In the genomic region with DNA sequence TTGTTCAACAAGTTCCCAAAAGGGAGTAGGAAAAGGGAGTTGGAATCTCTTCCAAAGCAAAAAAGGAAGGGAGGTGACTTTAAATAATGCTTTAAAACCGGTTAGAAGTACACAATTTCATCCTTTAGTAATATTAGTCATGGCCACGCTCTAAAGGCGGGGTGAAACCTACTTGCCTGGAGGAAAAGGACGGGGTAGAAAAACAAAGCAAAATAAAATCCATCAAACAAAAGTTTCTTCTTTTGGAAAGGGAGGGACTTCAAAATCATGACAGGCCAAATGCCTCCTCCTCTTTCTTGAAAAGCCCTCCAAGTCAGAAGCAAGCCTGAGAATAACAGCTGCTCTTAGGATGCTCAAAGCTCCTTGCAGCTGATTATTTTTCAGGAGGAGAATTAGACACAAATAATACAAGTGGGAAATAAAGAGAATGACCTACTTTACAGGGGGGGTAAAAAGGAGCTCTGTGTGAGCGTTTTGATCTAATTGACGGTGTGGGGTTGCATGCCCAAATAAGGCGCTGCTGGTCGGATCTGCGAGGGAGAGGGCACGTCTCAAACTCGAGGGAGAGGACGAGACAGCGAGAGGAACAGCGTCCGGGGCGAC, we compare ENCODE assay signal across 9 cellular contexts. TPM values are rescaled to one million over a fixed set of nuclear protein-coding genes. Genes with fewer than 3 reads are reported as not detected.
DNase-seq lines count a peak whose midpoint lies in the region; ATAC-seq and TF ChIP-seq lines count a peak whose summit lies in the region.
"Had no signal": no experiment of that assay in that cellular context is flagged by ENCODE, and none has a peak within 500 bp of the region (broad histone marks: within the 10 kb centered on the region; RNA-seq: fewer than 3 reads in every experiment).

No MANE protein-coding gene starts in this region.

- no peaks in the 10 kb centered on the region for H3K36me3 Mint-ChIP-seq in T-helper 2 cell treated with Interferon-gamma antibody and Interleukin-4, amounts not matched to agents 5 μg/mL and 100 μg/mL, for 36 hours (ENCODE audit: low read depth)
- H3K36me3 Mint-ChIP-seq: naive B cell had no signal

- no peaks in the 10 kb centered on the region for H3K9me3 ChIP-seq in liver (ENCODE audit: control insufficient read depth in 4 of 4, low read length in 3 of 4)
- no peaks in the 10 kb centered on the region for H3K9me3 ChIP-seq in thoracic aorta

- TF ChIP-seq RAD21 in liver (IDR thresholded peaks at IDR 0.05): no peak

- no peaks in the 10 kb centered on the region for H3K9me3 Mint-ChIP-seq in T-helper 2 cell treated with Interferon-gamma antibody and Interleukin-4, amounts not matched to agents 5 μg/mL and 100 μg/mL, for 36 hours

- no peak for DNase-seq in T-helper 2 cell treated with Interferon-gamma antibody and Interleukin-4, amounts not matched to agents 5 μg/mL and 100 μg/mL, for 36 hours (ENCODE audit: low spot score)
- DNase-seq in T-helper 2 cell (no peak), choroid plexus epithelial cell (ENCODE audit: low read depth) (peak; percentile 67), thoracic aorta (ENCODE audit: low spot score) (no peak), AML-193 (lab: John Stamatoyannopoulos, UW) (no peak)
- no peak for DNase-seq in activated CD4-positive, alpha-beta T cell treated with anti-CD3 and anti-CD28 coated beads, Interleukin-2, amount 50 U/mL, for 4 hours
- DNase-seq: naive B cell had no signal

- no peak for TF ChIP-seq CTCF in choroid plexus epithelial cell (conservative IDR thresholded peaks at IDR 0.05; ENCODE audit: low read depth, low read length)
- no peak for TF ChIP-seq CTCF in liver (IDR thresholded peaks at IDR 0.05; ENCODE audit: low read depth, low read length, missing input control)
- TF ChIP-seq CTCF in thoracic aorta (IDR thresholded peaks at IDR 0.05): no peak

- H3K4me1 ChIP-seq in liver (ENCODE audit: control insufficient read depth in 4 of 4, insufficient read depth in 4 of 4, low read length in 3 of 4) (peaks cover 8 to 28% (median 23%) of the 10 kb centered on the region in 4 donors), thoracic aorta (ENCODE audit: control insufficient read depth in 1 of 2, low read depth in 2 of 2) (peaks cover 19 to 47% of the 10 kb centered on the region in 2 donors)

- H3K9ac ChIP-seq in liver (ENCODE audit: low read depth in 1 of 2, low read length in 2 of 2): peak overlapping the region in 1 of 2 donors; percentile 18

- H3K27ac Mint-ChIP-seq in T-helper 2 cell treated with Interferon-gamma antibody and Interleukin-4, amounts not matched to agents 5 μg/mL and 100 μg/mL, for 36 hours: peak overlapping the region; percentile 39
- H3K27ac Mint-ChIP-seq: naive B cell had no signal

- H3K36me3 ChIP-seq in liver (ENCODE audit: control insufficient read depth in 4 of 4, insufficient read depth in 3 of 4, low read depth in 1 of 4, low read length in 3 of 4) (no peaks in the 10 kb centered on the region), thoracic aorta (no peaks in the 10 kb centered on the region)

- H3K27ac ChIP-seq in liver (ENCODE audit: low read depth in 1 of 2, low read length in 2 of 2) (peak overlapping the region; percentile 80 to 85), thoracic aorta (peak overlapping the region; percentile 91 to 93)

- peak overlapping the region; percentile 77 for H3K4me3 ChIP-seq in choroid plexus epithelial cell (ENCODE audit: low read depth, low read length)
- peak overlapping the region in 1 of 3 donors; percentile 89 for H3K4me3 ChIP-seq in liver (ENCODE audit: low read depth in 1 of 3, low read length in 3 of 3)
- peak overlapping the region; percentile 89 for H3K4me3 ChIP-seq in thoracic aorta

- peaks cover 21% of the 10 kb centered on the region for H3K4me1 Mint-ChIP-seq in T-helper 2 cell treated with Interferon-gamma antibody and Interleukin-4, amounts not matched to agents 5 μg/mL and 100 μg/mL, for 36 hours (ENCODE audit: low read depth)

- H3K4me3 Mint-ChIP-seq in T-helper 2 cell treated with Interferon-gamma antibody and Interleukin-4, amounts not matched to agents 5 μg/mL and 100 μg/mL, for 36 hours: peak overlapping the region; percentile 67

- H3K27me3 ChIP-seq in liver (ENCODE audit: control insufficient read depth in 4 of 4, insufficient read depth in 4 of 4, low read length in 3 of 4) (no peaks in the 10 kb centered on the region), thoracic aorta (replicated peaks; ENCODE audit: insufficient read depth) (no peaks in the 10 kb centered on the region)

- 28% methylated on average over 16 of the region's 16 CpGs for WGBS in liver

- H3K27me3 Mint-ChIP-seq in T-helper 2 cell treated with Interferon-gamma antibody and Interleukin-4, amounts not matched to agents 5 μg/mL and 100 μg/mL, for 36 hours (ENCODE audit: low read depth): peaks cover 44% of the 10 kb centered on the region

- no peak for ATAC-seq in thoracic aorta (ENCODE audit: insufficient number of reproducible peaks, low FRiP score, low read depth)
- ATAC-seq in HG03469 (IDR thresholded peaks at IDR 0.05; ENCODE audit: unreplicated experiment): no peak

TF ChIP-seq in liver, 16 proteins besides CTCF, POLR2A, EP300 and RAD21:
- TF ChIP-seq HNF4A (conservative IDR thresholded peaks at IDR 0.05) (no peak), FOXA2 (IDR thresholded peaks at IDR 0.05) (no peak), YY1 (IDR thresholded peaks at IDR 0.05) (no peak), HNF4G (IDR thresholded peaks at IDR 0.05) (no peak), JUND (IDR thresholded peaks at IDR 0.05) (no peak)
- TF ChIP-seq, protein P1, sequence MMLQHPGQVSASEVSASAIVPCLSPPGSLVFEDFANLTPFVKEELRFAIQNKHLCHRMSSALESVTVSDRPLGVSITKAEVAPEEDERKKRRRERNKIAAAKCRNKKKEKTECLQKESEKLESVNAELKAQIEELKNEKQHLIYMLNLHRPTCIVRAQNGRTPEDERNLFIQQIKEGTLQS (IDR thresholded peaks at IDR 0.05): no peak
TF ChIP-seq in liver: peak in this region for 0.

RNA-seq across cellular contexts. Expression of a gene that starts 1.8 kb away (rescaled TPM):
- 1 to 10 TPM in 1 of 2 donors, under 1 TPM in 1; 0.33 to 8.0 TPM for total RNA-seq in liver
- polyA plus RNA-seq in liver: 10 to 100 TPM in 1 of 2 donors, 1 to 10 TPM in 1; 5.2 to 24.3 TPM
- total RNA-seq in thoracic aorta: 10 to 100 TPM; 29.2 to 50.8 TPM
